ENCODE assay signal across 1 cellular context in the genomic region with DNA sequence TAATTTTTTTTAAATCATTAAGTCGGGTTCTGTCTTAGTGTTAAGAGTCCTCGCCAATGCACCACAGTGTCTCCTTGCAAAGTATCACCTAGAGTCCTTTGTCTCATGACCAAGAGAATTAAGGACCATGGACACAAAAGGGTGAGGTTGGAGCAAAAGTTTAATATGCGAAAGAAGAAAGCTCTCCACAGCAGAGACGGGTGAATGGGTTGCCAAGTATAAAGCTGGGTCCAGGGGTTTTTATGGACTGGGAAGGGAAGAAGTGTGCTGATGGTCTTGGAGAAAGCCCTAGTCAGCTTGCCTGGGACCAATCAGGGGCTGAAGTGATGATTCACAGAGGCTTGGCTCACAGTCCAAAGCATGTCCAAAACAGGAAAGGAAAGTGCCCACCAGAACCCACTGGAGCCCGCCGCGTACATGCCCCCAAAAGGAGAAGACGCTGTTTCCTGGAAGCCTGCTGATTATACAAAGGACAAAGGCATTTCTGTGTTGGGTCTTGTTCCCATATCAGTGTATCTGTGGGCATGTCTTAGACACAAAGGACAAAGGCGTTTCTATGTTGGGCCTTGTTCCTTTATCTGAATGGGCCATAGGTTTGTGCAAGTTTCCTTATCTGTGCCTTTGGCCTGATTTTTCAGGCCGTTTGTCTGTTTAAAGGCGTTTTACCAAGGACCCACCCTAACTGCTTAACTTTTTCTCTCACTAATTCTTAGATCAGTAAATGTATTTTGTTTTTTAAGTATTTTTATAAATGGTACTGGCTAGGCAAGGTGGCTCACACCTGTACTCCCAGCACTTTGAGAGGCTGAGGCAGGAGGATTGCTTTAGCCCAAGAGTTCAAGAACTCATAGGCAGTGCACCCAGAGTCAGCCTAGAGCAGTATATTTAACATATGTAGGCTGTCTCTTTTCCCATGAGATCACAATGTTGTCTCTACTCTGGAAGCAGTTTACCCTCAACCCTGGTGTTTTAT.
TF ChIP-seq lines count a peak whose summit lies in the region.

No MANE protein-coding gene starts in this region.

TF ChIP-seq in HepG2, 621 proteins besides CTCF, POLR2A, EP300 and RAD21 (continues in another document):
- TF ChIP-seq, protein P1, sequence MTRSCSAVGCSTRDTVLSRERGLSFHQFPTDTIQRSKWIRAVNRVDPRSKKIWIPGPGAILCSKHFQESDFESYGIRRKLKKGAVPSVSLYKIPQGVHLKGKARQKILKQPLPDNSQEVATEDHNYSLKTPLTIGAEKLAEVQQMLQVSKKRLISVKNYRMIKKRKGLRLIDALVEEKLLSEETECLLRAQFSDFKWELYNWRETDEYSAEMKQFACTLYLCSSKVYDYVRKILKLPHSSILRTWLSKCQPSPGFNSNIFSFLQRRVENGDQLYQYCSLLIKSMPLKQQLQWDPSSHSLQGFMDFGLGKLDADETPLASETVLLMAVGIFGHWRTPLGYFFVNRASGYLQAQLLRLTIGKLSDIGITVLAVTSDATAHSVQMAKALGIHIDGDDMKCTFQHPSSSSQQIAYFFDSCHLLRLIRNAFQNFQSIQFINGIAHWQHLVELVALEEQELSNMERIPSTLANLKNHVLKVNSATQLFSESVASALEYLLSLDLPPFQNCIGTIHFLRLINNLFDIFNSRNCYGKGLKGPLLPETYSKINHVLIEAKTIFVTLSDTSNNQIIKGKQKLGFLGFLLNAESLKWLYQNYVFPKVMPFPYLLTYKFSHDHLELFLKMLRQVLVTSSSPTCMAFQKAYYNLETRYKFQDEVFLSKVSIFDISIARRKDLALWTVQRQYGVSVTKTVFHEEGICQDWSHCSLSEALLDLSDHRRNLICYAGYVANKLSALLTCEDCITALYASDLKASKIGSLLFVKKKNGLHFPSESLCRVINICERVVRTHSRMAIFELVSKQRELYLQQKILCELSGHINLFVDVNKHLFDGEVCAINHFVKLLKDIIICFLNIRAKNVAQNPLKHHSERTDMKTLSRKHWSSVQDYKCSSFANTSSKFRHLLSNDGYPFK (CRISPR knock-in tag; IDR thresholded peaks at IDR 0.05; ENCODE audit: borderline replicate concordance) = 0 out of 2 replicates have a peak, but pooled peaks have one; percentile 19
- no peak for TF ChIP-seq ZNF282 (IDR thresholded peaks at IDR 0.05; ENCODE audit: partially characterized antibody)
- peak; percentile 51; the same call in 1 of the 2 replicates for TF ChIP-seq FOXO1 (CRISPR knock-in tag; IDR thresholded peaks at IDR 0.05)
- TF ChIP-seq CBX1 (IDR thresholded peaks at IDR 0.05; ENCODE audit: low read depth) = peak; percentile 23
- TF ChIP-seq, protein P2, sequence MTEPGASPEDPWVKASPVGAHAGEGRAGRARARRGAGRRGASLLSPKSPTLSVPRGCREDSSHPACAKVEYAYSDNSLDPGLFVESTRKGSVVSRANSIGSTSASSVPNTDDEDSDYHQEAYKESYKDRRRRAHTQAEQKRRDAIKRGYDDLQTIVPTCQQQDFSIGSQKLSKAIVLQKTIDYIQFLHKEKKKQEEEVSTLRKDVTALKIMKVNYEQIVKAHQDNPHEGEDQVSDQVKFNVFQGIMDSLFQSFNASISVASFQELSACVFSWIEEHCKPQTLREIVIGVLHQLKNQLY (CRISPR knock-in tag; IDR thresholded peaks at IDR 0.05) = no peak
- peak; percentile 83 for TF ChIP-seq GATA4 (IDR thresholded peaks at IDR 0.05; ENCODE audit: borderline replicate concordance, low read depth)
- no peak for TF ChIP-seq CAMTA2 (CRISPR knock-in tag; IDR thresholded peaks at IDR 0.05; ENCODE audit: borderline replicate concordance)
- TF ChIP-seq, protein P3, sequence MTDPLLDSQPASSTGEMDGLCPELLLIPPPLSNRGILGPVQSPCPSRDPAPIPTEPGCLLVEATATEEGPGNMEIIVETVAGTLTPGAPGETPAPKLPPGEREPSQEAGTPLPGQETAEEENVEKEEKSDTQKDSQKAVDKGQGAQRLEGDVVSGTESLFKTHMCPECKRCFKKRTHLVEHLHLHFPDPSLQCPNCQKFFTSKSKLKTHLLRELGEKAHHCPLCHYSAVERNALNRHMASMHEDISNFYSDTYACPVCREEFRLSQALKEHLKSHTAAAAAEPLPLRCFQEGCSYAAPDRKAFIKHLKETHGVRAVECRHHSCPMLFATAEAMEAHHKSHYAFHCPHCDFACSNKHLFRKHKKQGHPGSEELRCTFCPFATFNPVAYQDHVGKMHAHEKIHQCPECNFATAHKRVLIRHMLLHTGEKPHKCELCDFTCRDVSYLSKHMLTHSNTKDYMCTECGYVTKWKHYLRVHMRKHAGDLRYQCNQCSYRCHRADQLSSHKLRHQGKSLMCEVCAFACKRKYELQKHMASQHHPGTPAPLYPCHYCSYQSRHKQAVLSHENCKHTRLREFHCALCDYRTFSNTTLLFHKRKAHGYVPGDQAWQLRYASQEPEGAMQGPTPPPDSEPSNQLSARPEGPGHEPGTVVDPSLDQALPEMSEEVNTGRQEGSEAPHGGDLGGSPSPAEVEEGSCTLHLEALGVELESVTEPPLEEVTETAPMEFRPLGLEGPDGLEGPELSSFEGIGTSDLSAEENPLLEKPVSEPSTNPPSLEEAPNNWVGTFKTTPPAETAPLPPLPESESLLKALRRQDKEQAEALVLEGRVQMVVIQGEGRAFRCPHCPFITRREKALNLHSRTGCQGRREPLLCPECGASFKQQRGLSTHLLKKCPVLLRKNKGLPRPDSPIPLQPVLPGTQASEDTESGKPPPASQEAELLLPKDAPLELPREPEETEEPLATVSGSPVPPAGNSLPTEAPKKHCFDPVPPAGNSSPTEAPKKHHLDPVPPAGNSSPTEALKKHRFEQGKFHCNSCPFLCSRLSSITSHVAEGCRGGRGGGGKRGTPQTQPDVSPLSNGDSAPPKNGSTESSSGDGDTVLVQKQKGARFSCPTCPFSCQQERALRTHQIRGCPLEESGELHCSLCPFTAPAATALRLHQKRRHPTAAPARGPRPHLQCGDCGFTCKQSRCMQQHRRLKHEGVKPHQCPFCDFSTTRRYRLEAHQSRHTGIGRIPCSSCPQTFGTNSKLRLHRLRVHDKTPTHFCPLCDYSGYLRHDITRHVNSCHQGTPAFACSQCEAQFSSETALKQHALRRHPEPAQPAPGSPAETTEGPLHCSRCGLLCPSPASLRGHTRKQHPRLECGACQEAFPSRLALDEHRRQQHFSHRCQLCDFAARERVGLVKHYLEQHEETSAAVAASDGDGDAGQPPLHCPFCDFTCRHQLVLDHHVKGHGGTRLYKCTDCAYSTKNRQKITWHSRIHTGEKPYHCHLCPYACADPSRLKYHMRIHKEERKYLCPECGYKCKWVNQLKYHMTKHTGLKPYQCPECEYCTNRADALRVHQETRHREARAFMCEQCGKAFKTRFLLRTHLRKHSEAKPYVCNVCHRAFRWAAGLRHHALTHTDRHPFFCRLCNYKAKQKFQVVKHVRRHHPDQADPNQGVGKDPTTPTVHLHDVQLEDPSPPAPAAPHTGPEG (CRISPR knock-in tag; IDR thresholded peaks at IDR 0.05) = no peak
- peak; percentile 68; the same call in 1 of the 2 replicates for TF ChIP-seq SSRP1 (CRISPR knock-in tag; IDR thresholded peaks at IDR 0.05)
- 0 out of 2 replicates have a peak, but pooled peaks have one; percentile 35 for TF ChIP-seq ZNF772 (CRISPR knock-in tag; IDR thresholded peaks at IDR 0.05)
- no peak for TF ChIP-seq ZNF674 (CRISPR knock-in tag; IDR thresholded peaks at IDR 0.05; ENCODE audit: low read depth)
- no peak for TF ChIP-seq LCORL (IDR thresholded peaks at IDR 0.05)
- TF ChIP-seq LCORL (CRISPR knock-in tag; IDR thresholded peaks at IDR 0.05) = 0 out of 2 replicates have a peak, but pooled peaks have one; percentile 34
- TF ChIP-seq, protein P4, sequence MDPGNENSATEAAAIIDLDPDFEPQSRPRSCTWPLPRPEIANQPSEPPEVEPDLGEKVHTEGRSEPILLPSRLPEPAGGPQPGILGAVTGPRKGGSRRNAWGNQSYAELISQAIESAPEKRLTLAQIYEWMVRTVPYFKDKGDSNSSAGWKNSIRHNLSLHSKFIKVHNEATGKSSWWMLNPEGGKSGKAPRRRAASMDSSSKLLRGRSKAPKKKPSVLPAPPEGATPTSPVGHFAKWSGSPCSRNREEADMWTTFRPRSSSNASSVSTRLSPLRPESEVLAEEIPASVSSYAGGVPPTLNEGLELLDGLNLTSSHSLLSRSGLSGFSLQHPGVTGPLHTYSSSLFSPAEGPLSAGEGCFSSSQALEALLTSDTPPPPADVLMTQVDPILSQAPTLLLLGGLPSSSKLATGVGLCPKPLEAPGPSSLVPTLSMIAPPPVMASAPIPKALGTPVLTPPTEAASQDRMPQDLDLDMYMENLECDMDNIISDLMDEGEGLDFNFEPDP (CRISPR knock-in tag; conservative IDR thresholded peaks at IDR 0.05) = 0 out of 2 replicates have a peak, but pooled peaks have one; percentile 70
- TF ChIP-seq KDM5B (CRISPR knock-in tag; IDR thresholded peaks at IDR 0.05; ENCODE audit: borderline replicate concordance) = no peak
- TF ChIP-seq, protein P5, sequence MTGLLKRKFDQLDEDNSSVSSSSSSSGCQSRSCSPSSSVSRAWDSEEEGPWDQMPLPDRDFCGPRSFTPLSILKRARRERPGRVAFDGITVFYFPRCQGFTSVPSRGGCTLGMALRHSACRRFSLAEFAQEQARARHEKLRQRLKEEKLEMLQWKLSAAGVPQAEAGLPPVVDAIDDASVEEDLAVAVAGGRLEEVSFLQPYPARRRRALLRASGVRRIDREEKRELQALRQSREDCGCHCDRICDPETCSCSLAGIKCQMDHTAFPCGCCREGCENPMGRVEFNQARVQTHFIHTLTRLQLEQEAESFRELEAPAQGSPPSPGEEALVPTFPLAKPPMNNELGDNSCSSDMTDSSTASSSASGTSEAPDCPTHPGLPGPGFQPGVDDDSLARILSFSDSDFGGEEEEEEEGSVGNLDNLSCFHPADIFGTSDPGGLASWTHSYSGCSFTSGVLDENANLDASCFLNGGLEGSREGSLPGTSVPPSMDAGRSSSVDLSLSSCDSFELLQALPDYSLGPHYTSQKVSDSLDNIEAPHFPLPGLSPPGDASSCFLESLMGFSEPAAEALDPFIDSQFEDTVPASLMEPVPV (CRISPR knock-in tag; IDR thresholded peaks at IDR 0.05) = no peak
- TF ChIP-seq HOXD1 (CRISPR knock-in tag; IDR thresholded peaks at IDR 0.05) = no peak
- no peak for TF ChIP-seq ZNF670 (CRISPR knock-in tag; IDR thresholded peaks at IDR 0.05; ENCODE audit: borderline replicate concordance)
- TF ChIP-seq KLF9 (CRISPR knock-in tag; IDR thresholded peaks at IDR 0.05; ENCODE audit: low read depth) = no peak
- peak; percentile 53; the same call in 1 of the 2 replicates for TF ChIP-seq FOXJ3 (CRISPR knock-in tag; IDR thresholded peaks at IDR 0.05; ENCODE audit: borderline replicate concordance)
- TF ChIP-seq ZBTB1 (CRISPR knock-in tag; IDR thresholded peaks at IDR 0.05; ENCODE audit: borderline replicate concordance) = no peak
- TF ChIP-seq, protein P6, sequence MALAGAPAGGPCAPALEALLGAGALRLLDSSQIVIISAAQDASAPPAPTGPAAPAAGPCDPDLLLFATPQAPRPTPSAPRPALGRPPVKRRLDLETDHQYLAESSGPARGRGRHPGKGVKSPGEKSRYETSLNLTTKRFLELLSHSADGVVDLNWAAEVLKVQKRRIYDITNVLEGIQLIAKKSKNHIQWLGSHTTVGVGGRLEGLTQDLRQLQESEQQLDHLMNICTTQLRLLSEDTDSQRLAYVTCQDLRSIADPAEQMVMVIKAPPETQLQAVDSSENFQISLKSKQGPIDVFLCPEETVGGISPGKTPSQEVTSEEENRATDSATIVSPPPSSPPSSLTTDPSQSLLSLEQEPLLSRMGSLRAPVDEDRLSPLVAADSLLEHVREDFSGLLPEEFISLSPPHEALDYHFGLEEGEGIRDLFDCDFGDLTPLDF (CRISPR knock-in tag; IDR thresholded peaks at IDR 0.05) = no peak
- TF ChIP-seq RBAK (CRISPR knock-in tag; IDR thresholded peaks at IDR 0.05) = no peak
- no peak for TF ChIP-seq SOX6 (IDR thresholded peaks at IDR 0.05)
- TF ChIP-seq SOX6 (CRISPR knock-in tag; IDR thresholded peaks at IDR 0.05) = peak; percentile 94
- no peak for TF ChIP-seq DNMT3B (CRISPR knock-in tag; conservative IDR thresholded peaks at IDR 0.05)
- TF ChIP-seq CCAR2 (optimal IDR thresholded peaks at IDR 0.05; ENCODE audit: low read depth, low read length) = peak; percentile 65
- no peak for TF ChIP-seq ZFP62 (CRISPR knock-in tag; IDR thresholded peaks at IDR 0.05)
- peak; percentile 50; the same call in 1 of the 2 replicates for TF ChIP-seq CEBPG (CRISPR knock-in tag; IDR thresholded peaks at IDR 0.05)
- 0 out of 2 replicates have a peak, but pooled peaks have one; percentile 42 for TF ChIP-seq THAP11 (CRISPR knock-in tag; IDR thresholded peaks at IDR 0.05)
- no peak for TF ChIP-seq ZNF331 (CRISPR knock-in tag; IDR thresholded peaks at IDR 0.05)
- peak; percentile 77 for TF ChIP-seq ISL2 (CRISPR knock-in tag; IDR thresholded peaks at IDR 0.05)
- no peak for TF ChIP-seq RORA (CRISPR knock-in tag; IDR thresholded peaks at IDR 0.05)
- peak; percentile 72 for TF ChIP-seq RXRB (CRISPR knock-in tag; IDR thresholded peaks at IDR 0.05; ENCODE audit: borderline replicate concordance)
- TF ChIP-seq, protein P7, sequence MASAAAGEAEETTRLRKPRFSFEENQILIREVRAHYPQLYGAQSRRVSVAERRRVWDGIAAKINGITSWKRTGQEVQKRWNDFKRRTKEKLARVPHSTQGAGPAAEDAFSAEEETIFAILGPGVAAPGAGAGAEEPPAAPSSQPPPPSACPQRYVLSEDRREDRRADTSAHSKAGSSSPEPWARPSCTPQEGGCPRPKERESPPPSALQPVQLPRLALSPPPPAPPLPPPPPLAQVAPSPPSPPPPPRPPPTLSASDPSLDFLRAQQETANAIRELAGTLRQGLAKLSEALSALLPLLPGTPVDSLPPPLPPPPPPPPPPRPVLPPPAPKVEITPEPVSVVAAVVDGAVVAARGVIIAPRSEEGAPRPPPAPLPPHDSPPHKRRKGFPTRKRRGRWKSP (CRISPR knock-in tag; IDR thresholded peaks at IDR 0.05) = 0 out of 2 replicates have a peak, but pooled peaks have one; percentile 20
